10 cellular contexts compared by ENCODE assay signal in genomic region chr19:5967571-5967970, GRCh38. TPM values are rescaled to one million over a fixed set of nuclear protein-coding genes. Genes with fewer than 3 reads are reported as not detected.
DNase-seq lines count a peak whose midpoint lies in the region; ATAC-seq and TF ChIP-seq lines count a peak whose summit lies in the region.
"Had no signal": no experiment of that assay in that cellular context is flagged by ENCODE, and none has a peak within 500 bp of the region (broad histone marks: within the 10 kb centered on the region; RNA-seq: fewer than 3 reads in every experiment).

No MANE protein-coding gene starts in this region.

- H3K4me2 ChIP-seq in mesendoderm (ENCODE audit: low read length) = no peak overlapping the region

- no peak for ATAC-seq in GM18517 (IDR thresholded peaks at IDR 0.05; ENCODE audit: unreplicated experiment)

- no peak overlapping the region for H2AK5ac ChIP-seq in mesendoderm (ENCODE audit: low read length)

- peaks cover 55% of the 10 kb centered on the region for H3K79me1 ChIP-seq in mesendoderm (ENCODE audit: low read length)

- H3K27me3 Mint-ChIP-seq in activated naive CD4-positive, alpha-beta T cell treated with anti-CD3 and anti-CD28 coated beads, Interleukin-2, amount 10 ng/mL, durations not matched to agents 7 days and 5 days = no peaks in the 10 kb centered on the region
- H3K27me3 Mint-ChIP-seq: IgD-negative memory B cell had no signal

- H3K79me2 ChIP-seq in mesendoderm (ENCODE audit: control insufficient read depth, insufficient read depth, low read length) = peaks cover 91% of the 10 kb centered on the region

- H3K27ac Mint-ChIP-seq in activated naive CD4-positive, alpha-beta T cell treated with anti-CD3 and anti-CD28 coated beads, Interleukin-2, amount 10 ng/mL, durations not matched to agents 7 days and 5 days = peak overlapping the region; percentile 53
- H3K27ac Mint-ChIP-seq: IgD-negative memory B cell had no signal

- H3K36me3 ChIP-seq in adipocyte (ENCODE audit: control insufficient read depth, insufficient read depth, low read length, severe bottlenecking) = peaks cover 4% of the 10 kb centered on the region
- H3K36me3 ChIP-seq in mesendoderm (ENCODE audit: control insufficient read depth, insufficient read depth, low read length) = no peaks in the 10 kb centered on the region
- H3K36me3 ChIP-seq in thyroid gland = no peaks in the 10 kb centered on the region
- H3K36me3 ChIP-seq in tibial artery = peaks cover 0 to 26% (median 0%) of the 10 kb centered on the region in 3 donors

- H3K27me3 ChIP-seq in adipocyte (replicated peaks; ENCODE audit: control insufficient read depth, insufficient read depth, low read length) = no peaks in the 10 kb centered on the region
- H3K27me3 ChIP-seq in mesendoderm (ENCODE audit: insufficient read depth, low read length, poor library complexity) = no peaks in the 10 kb centered on the region
- no peaks in the 10 kb centered on the region for H3K27me3 ChIP-seq in thyroid gland
- H3K27me3 ChIP-seq in tibial artery = no peaks in the 10 kb centered on the region
- H3K27me3 ChIP-seq: SJSA1 had no signal

- peaks cover 81% of the 10 kb centered on the region for H3K4me1 Mint-ChIP-seq in activated naive CD4-positive, alpha-beta T cell treated with anti-CD3 and anti-CD28 coated beads, Interleukin-2, amount 10 ng/mL, durations not matched to agents 7 days and 5 days

- H3K56ac ChIP-seq in mesendoderm (ENCODE audit: low read length) = peak overlapping the region; percentile 44

- H3K9me3 Mint-ChIP-seq in activated naive CD4-positive, alpha-beta T cell treated with anti-CD3 and anti-CD28 coated beads, Interleukin-2, amount 10 ng/mL, durations not matched to agents 7 days and 5 days = no peaks in the 10 kb centered on the region
- H3K9me3 Mint-ChIP-seq: IgD-negative memory B cell had no signal

- no peak overlapping the region for H3K4ac ChIP-seq in mesendoderm (ENCODE audit: low read depth, low read length)

- no peak overlapping the region for H3K4me3 ChIP-seq in adipocyte (ENCODE audit: low read length)
- H3K4me3 ChIP-seq in mesendoderm (ENCODE audit: low read length) = no peak overlapping the region
- no peak overlapping the region for H3K4me3 ChIP-seq in thyroid gland (replicated peaks in 1 of 3)
- no peak overlapping the region for H3K4me3 ChIP-seq in tibial artery
- H3K4me3 ChIP-seq: SJSA1 had no signal

- no peak overlapping the region for H3K23ac ChIP-seq in mesendoderm (ENCODE audit: low read length)

- no peak overlapping the region for H4K5ac ChIP-seq in mesendoderm (ENCODE audit: low read length)

- no peak overlapping the region for H3K4me3 Mint-ChIP-seq in activated naive CD4-positive, alpha-beta T cell treated with anti-CD3 and anti-CD28 coated beads, Interleukin-2, amount 10 ng/mL, durations not matched to agents 7 days and 5 days

- no peak overlapping the region for H3K18ac ChIP-seq in mesendoderm (ENCODE audit: low read length)

- CTCF ChIA-PET in activated naive CD4-positive, alpha-beta T cell treated with anti-CD3 and anti-CD28 coated beads, Interleukin-2, amount 10 ng/mL, durations not matched to agents 7 days and 5 days (lab: Charles Lee) = interaction anchor here (0.5 to 4.0 kb wide), 13 partner anchors 11 to 614 kb away, joined by 3 to 41 read pairs (median 9); partner anchors contain the start of gene RANBP3

- peaks cover 17% of the 10 kb centered on the region for H3K36me3 Mint-ChIP-seq in activated naive CD4-positive, alpha-beta T cell treated with anti-CD3 and anti-CD28 coated beads, Interleukin-2, amount 10 ng/mL, durations not matched to agents 7 days and 5 days

- intact Hi-C loops in thyroid gland (cut with DNase I) = loop anchor here (10.0 kb wide), 1 partner anchor 163 kb away; the partner anchor contains the start of gene NRTN
- intact Hi-C loops in tibial artery (cut with DNase I; ENCODE audit: low total_unique reads) = no loop called here

- H3K9ac ChIP-seq in adipocyte (ENCODE audit: low read length) (peak overlapping the region; percentile 48), mesendoderm (ENCODE audit: low read length) (no peak overlapping the region)

- no peak overlapping the region for H2BK120ac ChIP-seq in mesendoderm (ENCODE audit: low read depth, low read length)

- H2BK15ac ChIP-seq in mesendoderm (replicated peaks; ENCODE audit: low read depth) = no peak overlapping the region

- no peak overlapping the region for H4K8ac ChIP-seq in mesendoderm (ENCODE audit: low read depth, low read length)

- no CpG with 5 or more reads among the region's 7 CpGs for WGBS in mesendoderm (ENCODE audit: extremely low coverage, insufficient coverage, low lambda C conversion rate)
- 32 to 37% methylated on average over 7 of the region's 7 CpGs for WGBS in thyroid gland, 2 donors

- TF ChIP-seq CTCF in thyroid gland (IDR thresholded peaks at IDR 0.05) (no peak), tibial artery (IDR thresholded peaks at IDR 0.05) (no peak)

- H3K27ac ChIP-seq in mesendoderm (ENCODE audit: low read depth, low read length) (no peak overlapping the region), thyroid gland (peak overlapping the region; percentile 52 to 95 (median 91)), tibial artery (peak overlapping the region in 1 of 2 donors; percentile 30)
- H3K27ac ChIP-seq: SJSA1 had no signal

- TF ChIP-seq POLR2A in thyroid gland (IDR thresholded peaks at IDR 0.05) = no peak

- DNase-seq in activated naive CD4-positive, alpha-beta T cell treated with anti-CD3 and anti-CD28 coated beads, Interleukin-2, amount 10 ng/mL, durations not matched to agents 7 days and 5 days = no peak
- no peak for DNase-seq in activated naive CD4-positive, alpha-beta T cell treated with anti-CD3 and anti-CD28 coated beads, Interleukin-2, amount 50 U/mL, for 16 hours
- DNase-seq in adipocyte (ENCODE audit: low read depth) (no peak), mesendoderm (no peak), thyroid gland (no peak), tibial artery (no peak), globus pallidus (ENCODE audit: low spot score) (no peak)

- H3K9me3 ChIP-seq in adipocyte (ENCODE audit: control insufficient read depth, low read length) = no peaks in the 10 kb centered on the region
- H3K9me3 ChIP-seq in thyroid gland = no peaks in the 10 kb centered on the region
- H3K9me3 ChIP-seq in tibial artery = no peaks in the 10 kb centered on the region
- H3K9me3 ChIP-seq: SJSA1 had no signal

- H3K4me1 ChIP-seq in adipocyte (ENCODE audit: control insufficient read depth, insufficient read depth, low read length) (peaks cover 28% of the 10 kb centered on the region), mesendoderm (ENCODE audit: control insufficient read depth, low read depth, low read length) (peaks cover 12% of the 10 kb centered on the region), thyroid gland (peaks cover 26 to 46% of the 10 kb centered on the region in 2 donors), tibial artery (peaks cover 0 to 54% (median 36%) of the 10 kb centered on the region in 4 donors)

- no peak overlapping the region for H2BK5ac ChIP-seq in mesendoderm (ENCODE audit: low read length)

RNA-seq across cellular contexts. Expression of gene RANBP3, which starts 10.4 kb away (rescaled TPM):
- polyA plus RNA-seq in mesendoderm (2013, experiment 1 of 2) = 109 TPM
- 113 TPM for polyA plus RNA-seq in mesendoderm (2013, experiment 2 of 2)
- 100 to 1,000 TPM in 1 of 4 donors, 10 to 100 TPM in 3; 57.8 to 148 (median 82.7) TPM for total RNA-seq in thyroid gland

RNA-seq across cellular contexts. Expression of gene CAPS, which starts 53.5 kb away (rescaled TPM):
- 0.27 TPM for polyA plus RNA-seq in mesendoderm (2013, experiment 1 of 2)
- 0.52 TPM for polyA plus RNA-seq in mesendoderm (2013, experiment 2 of 2)
- total RNA-seq in thyroid gland = 10 to 100 TPM in 3 of 4 donors, 1 to 10 TPM in 1; 9.0 to 48.8 (median 26.3) TPM
